27 cellular contexts compared by ENCODE assay signal in genomic region chr12:111283986-111284385, GRCh38.
"Had no signal": no experiment of that assay in that cellular context is flagged by ENCODE, and none has a peak within 500 bp of the region (broad histone marks: within the 10 kb centered on the region; RNA-seq: fewer than 3 reads in every experiment).

No MANE protein-coding gene starts in this region.

- H2AFZ ChIP-seq: parathyroid adenoma had no signal

- H3K27me3 ChIP-seq: ovary, upper lobe of left lung, vagina had no signal

- H3K4me1 ChIP-seq: parathyroid adenoma, psoas muscle, stomach, tibial artery, transverse colon, upper lobe of left lung, vagina had no signal

- H3K9me3 Mint-ChIP-seq: natural killer cell treated with Interleukin-12 subunit alpha and Interleukin-12 subunit beta and Interleukin-15 and Interleukin-18, amount 100 ng/mL, for 72 hours had no signal

- H3K27me3 Mint-ChIP-seq: progenitor cell of endocrine pancreas had no signal

- H3K79me2 ChIP-seq: parathyroid adenoma had no signal

- H3K9me3 ChIP-seq: psoas muscle, vagina had no signal

- H3K9ac ChIP-seq: parathyroid adenoma had no signal

- H3K27ac ChIP-seq: ovary, parathyroid adenoma, psoas muscle, stomach, tibial artery, transverse colon, upper lobe of left lung, vagina had no signal

- FAIRE-seq: small intestine, urothelium cell line had no signal

- H3K36me3 ChIP-seq: ovary, stomach, tibial artery, transverse colon, upper lobe of left lung, vagina had no signal

- H3K4me1 Mint-ChIP-seq: naive thymus-derived CD8-positive, alpha-beta T cell; nephron progenitor cell; stimulated activated effector memory CD8-positive, alpha-beta T cell treated with anti-CD3 and anti-CD28 coated beads, Interleukin-12 subunit alpha, Interleukin-12 subunit beta, amount 100 ng/mL, for 72 hours; stimulated activated naive B cell treated with anti-CD40 and anti-IgM and Interleukin-4, amounts not matched to agents 10 μg/mL and 1 μg/mL and 100 μg/mL, for 72 hours had no signal

- H3K4me3 ChIP-seq: ovary, psoas muscle, stomach, tibial artery, transverse colon, upper lobe of left lung, vagina had no signal

- H3K4me3 Mint-ChIP-seq: naive thymus-derived CD8-positive, alpha-beta T cell; natural killer cell treated with Interleukin-12 subunit alpha and Interleukin-12 subunit beta and Interleukin-15 and Interleukin-18, amount 100 ng/mL, for 72 hours; nephron progenitor cell; neural crest cell; stimulated activated effector memory CD8-positive, alpha-beta T cell treated with anti-CD3 and anti-CD28 coated beads, Interleukin-12 subunit alpha, Interleukin-12 subunit beta, amount 100 ng/mL, for 72 hours; stimulated activated naive B cell treated with anti-CD40 and anti-IgM and Interleukin-4, amounts not matched to agents 10 μg/mL and 1 μg/mL and 100 μg/mL, for 72 hours; stimulated activated naive CD8-positive, alpha-beta T cell treated with anti-CD3 and anti-CD28 coated beads, Interleukin-15, Interleukin-2, amounts not matched to agents 100 ng/mL and 50 ng/mL, for 24 hours had no signal

- ATAC-seq: naive thymus-derived CD8-positive, alpha-beta T cell; psoas muscle; right cardiac atrium; sciatic nerve; stimulated activated effector memory CD8-positive, alpha-beta T cell treated with anti-CD3 and anti-CD28 coated beads, Interleukin-12 subunit alpha, Interleukin-12 subunit beta, amount 100 ng/mL, for 72 hours; stimulated activated naive B cell treated with anti-CD40 and anti-IgM and Interleukin-4, amounts not matched to agents 10 μg/mL and 1 μg/mL and 100 μg/mL, for 72 hours had no signal

- DNase-seq: naive thymus-derived CD8-positive, alpha-beta T cell; nephron progenitor cell; occipital lobe; ovary; posterior cingulate gyrus; psoas muscle; right cardiac atrium; small intestine; stimulated activated CD4-positive, alpha-beta T cell treated with anti-CD3 and anti-CD28 coated beads, Interleukin-15, amount 100 ng/mL, for 24 hours; stimulated activated CD4-positive, alpha-beta T cell treated with anti-CD3 and anti-CD28 coated beads, Interleukin-2, amount 100 ng/mL, for 24 hours; stimulated activated CD4-positive, alpha-beta T cell treated with anti-CD3 and anti-CD28 coated beads, Interleukin-2, amount 100 ng/mL, for 48 hours; stimulated activated CD4-positive, alpha-beta T cell treated with anti-CD3 and anti-CD28 coated beads, Interleukin-4, amount 100 ng/mL, for 24 hours; stimulated activated naive B cell treated with anti-CD40 and anti-IgM and Interleukin-4, amounts not matched to agents 10 μg/mL and 1 μg/mL and 100 μg/mL, for 72 hours; stimulated activated naive CD4-positive, alpha-beta T cell treated with Interleukin-2 at 50 U/mL for 16 hours; stomach; tibial artery; transverse colon; upper lobe of left lung had no signal

- H3K36me3 Mint-ChIP-seq: natural killer cell treated with Interleukin-12 subunit alpha and Interleukin-12 subunit beta and Interleukin-15 and Interleukin-18, amount 100 ng/mL, for 72 hours; stimulated activated effector memory CD8-positive, alpha-beta T cell treated with anti-CD3 and anti-CD28 coated beads, Interleukin-12 subunit alpha, Interleukin-12 subunit beta, amount 100 ng/mL, for 72 hours had no signal

- H3K27ac Mint-ChIP-seq: natural killer cell treated with Interleukin-12 subunit alpha and Interleukin-12 subunit beta and Interleukin-15 and Interleukin-18, amount 100 ng/mL, for 72 hours; nephron progenitor cell; stimulated activated effector memory CD8-positive, alpha-beta T cell treated with anti-CD3 and anti-CD28 coated beads, Interleukin-12 subunit alpha, Interleukin-12 subunit beta, amount 100 ng/mL, for 72 hours; stimulated activated naive B cell treated with anti-CD40 and anti-IgM and Interleukin-4, amounts not matched to agents 10 μg/mL and 1 μg/mL and 100 μg/mL, for 72 hours; stimulated activated naive CD8-positive, alpha-beta T cell treated with anti-CD3 and anti-CD28 coated beads, Interleukin-15, Interleukin-2, amounts not matched to agents 100 ng/mL and 50 ng/mL, for 24 hours had no signal
